9 cellular contexts compared by ENCODE assay signal in the genomic region with DNA sequence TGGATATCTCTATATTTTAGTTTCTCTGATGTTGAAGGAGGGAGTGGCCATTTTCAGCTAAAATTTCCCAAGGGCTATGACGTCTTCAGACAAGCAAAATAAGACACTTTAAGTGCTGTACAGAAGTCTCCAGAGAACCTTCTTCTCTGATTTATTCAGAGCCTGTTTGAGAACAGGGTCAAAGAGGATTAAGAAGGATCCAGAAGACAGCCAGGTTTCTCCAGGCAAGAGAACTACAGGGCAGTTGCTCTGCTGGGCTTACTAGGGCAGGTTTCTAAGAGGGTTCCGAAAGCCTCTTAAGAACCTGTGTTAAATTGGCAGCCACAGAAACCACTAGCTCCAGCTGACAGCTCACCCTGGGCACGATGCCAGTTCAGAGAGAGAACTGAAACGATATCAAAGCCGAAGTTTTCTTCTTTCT. TPM values are rescaled to one million over a fixed set of nuclear protein-coding genes. Genes with fewer than 3 reads are reported as not detected.
DNase-seq lines count a peak whose midpoint lies in the region; ATAC-seq and TF ChIP-seq lines count a peak whose summit lies in the region.
"Had no signal": no experiment of that assay in that cellular context is flagged by ENCODE, and none has a peak within 500 bp of the region (broad histone marks: within the 10 kb centered on the region; RNA-seq: fewer than 3 reads in every experiment).

No MANE protein-coding gene starts in this region.

- H3K27me3 Mint-ChIP-seq in activated naive CD8-positive, alpha-beta T cell treated with anti-CD3 and anti-CD28 coated beads, Interleukin-2, amount 10 ng/mL, durations not matched to agents 7 days and 5 days, result peaks cover 12% of the 10 kb centered on the region
- no peaks in the 10 kb centered on the region for H3K27me3 Mint-ChIP-seq in endodermal cell (ENCODE audit: insufficient read depth)

- H3K27ac Mint-ChIP-seq in activated naive CD8-positive, alpha-beta T cell treated with anti-CD3 and anti-CD28 coated beads, Interleukin-2, amount 10 ng/mL, durations not matched to agents 7 days and 5 days, result peak overlapping the region; percentile 1
- H3K27ac Mint-ChIP-seq in endodermal cell, result no peak overlapping the region

- no peak overlapping the region for H3K9ac ChIP-seq in endodermal cell (ENCODE audit: extremely low read depth, low read length, poor library complexity, severe bottlenecking)

- H3K9me3 Mint-ChIP-seq in activated naive CD8-positive, alpha-beta T cell treated with anti-CD3 and anti-CD28 coated beads, Interleukin-2, amount 10 ng/mL, durations not matched to agents 7 days and 5 days, result peaks cover 5% of the 10 kb centered on the region
- H3K9me3 Mint-ChIP-seq in endodermal cell, result no peaks in the 10 kb centered on the region

- peak; percentile 98 for ATAC-seq in GM21367 (IDR thresholded peaks at IDR 0.05; ENCODE audit: unreplicated experiment)
- ATAC-seq in SK-N-SH treated with all-trans-retinoic acid at 6 μM for 48 hours, result peak; percentile 71
- peak; percentile 87 for ATAC-seq in activated naive CD8-positive, alpha-beta T cell treated with anti-CD3 and anti-CD28 coated beads, Interleukin-2, amount 10 ng/mL, durations not matched to agents 7 days and 5 days (ENCODE audit: low read depth)

- TF ChIP-seq CTCF in right atrium auricular region (IDR thresholded peaks at IDR 0.05) (no peak), endodermal cell (conservative IDR thresholded peaks at IDR 0.05) (no peak)

- H3K27ac ChIP-seq in right atrium auricular region (peak overlapping the region; percentile 79 to 80), endodermal cell (ENCODE audit: low read depth, low read length) (no peak overlapping the region)

- peak overlapping the region; percentile 35 to 50 for H3K4me3 ChIP-seq in right atrium auricular region
- no peak overlapping the region for H3K4me3 ChIP-seq in endodermal cell (ENCODE audit: low read length)

- H3K27me3 ChIP-seq in right atrium auricular region (no peaks in the 10 kb centered on the region), endodermal cell (ENCODE audit: control insufficient read depth, insufficient read depth, low read length, poor library complexity, severe bottlenecking) (no peaks in the 10 kb centered on the region)

- peak overlapping the region; percentile 51 for H3K4me3 Mint-ChIP-seq in activated naive CD8-positive, alpha-beta T cell treated with anti-CD3 and anti-CD28 coated beads, Interleukin-2, amount 10 ng/mL, durations not matched to agents 7 days and 5 days
- H3K4me3 Mint-ChIP-seq in endodermal cell, result no peak overlapping the region

- DNase-seq in D341Med (ENCODE audit: low spot score), result peak; percentile 75
- DNase-seq in HT1080 (ENCODE audit: low read depth), result peak; percentile 78
- DNase-seq in activated naive CD8-positive, alpha-beta T cell treated with anti-CD3 and anti-CD28 coated beads, Interleukin-2, amount 10 ng/mL, durations not matched to agents 7 days and 5 days, result peak; percentile 55
- peak; percentile 91 for DNase-seq in right atrium auricular region (ENCODE audit: low spot score)
- DNase-seq in stimulated activated CD4-positive, alpha-beta T cell treated with anti-CD3 and anti-CD28 coated beads, Interleukin-12 subunit alpha, Interleukin-12 subunit beta, amount 100 ng/mL, for 4 hours, result peak; percentile 63
- DNase-seq in endodermal cell, result no peak

- POLR2A ChIA-PET in activated naive CD8-positive, alpha-beta T cell treated with anti-CD3 and anti-CD28 coated beads, Interleukin-2, amount 10 ng/mL, durations not matched to agents 7 days and 5 days (lab: Charles Lee), result interaction anchor here (1.1 to 1.4 kb wide), 2 partner anchors 77 to 113 kb away, joined by 3 read pairs; a partner anchor contains a TSS

- H3K36me3 ChIP-seq in right atrium auricular region (no peaks in the 10 kb centered on the region), endodermal cell (ENCODE audit: control insufficient read depth, insufficient read depth, low read length) (no peaks in the 10 kb centered on the region)

- H3K36me3 Mint-ChIP-seq in activated naive CD8-positive, alpha-beta T cell treated with anti-CD3 and anti-CD28 coated beads, Interleukin-2, amount 10 ng/mL, durations not matched to agents 7 days and 5 days, result peaks cover 12% of the 10 kb centered on the region
- no peaks in the 10 kb centered on the region for H3K36me3 Mint-ChIP-seq in endodermal cell (ENCODE audit: low read depth)

- peaks cover 15% of the 10 kb centered on the region for H3K4me1 Mint-ChIP-seq in activated naive CD8-positive, alpha-beta T cell treated with anti-CD3 and anti-CD28 coated beads, Interleukin-2, amount 10 ng/mL, durations not matched to agents 7 days and 5 days
- H3K4me1 Mint-ChIP-seq in endodermal cell, result no peaks in the 10 kb centered on the region

- 85 to 93% methylated on average over 4 to 5 of the region's 5 CpGs for WGBS in endodermal cell (ENCODE audit: insufficient coverage in 1 of 2, insufficient read length in 1 of 2), 2 experiments

- H3K4me1 ChIP-seq in right atrium auricular region, result peaks cover 0 to 21% of the 10 kb centered on the region in 2 donors
- H3K4me1 ChIP-seq in endodermal cell (ENCODE audit: control insufficient read depth, insufficient read depth, low read length), result no peaks in the 10 kb centered on the region

- H3K9me3 ChIP-seq in right atrium auricular region, result no peaks in the 10 kb centered on the region
- H3K9me3 ChIP-seq in endodermal cell (ENCODE audit: control insufficient read depth, low read length), result no peaks in the 10 kb centered on the region

TF ChIP-seq in SK-N-SH treated with all-trans-retinoic acid at 6 μM for 48 hours, 23 proteins besides CTCF, POLR2A, EP300 and RAD21:
- TF ChIP-seq ISL1 (CRISPR knock-in tag; IDR thresholded peaks at IDR 0.05), result 0 out of 2 replicates have a peak, but pooled peaks have one; percentile 25
- TF ChIP-seq, protein P1, sequence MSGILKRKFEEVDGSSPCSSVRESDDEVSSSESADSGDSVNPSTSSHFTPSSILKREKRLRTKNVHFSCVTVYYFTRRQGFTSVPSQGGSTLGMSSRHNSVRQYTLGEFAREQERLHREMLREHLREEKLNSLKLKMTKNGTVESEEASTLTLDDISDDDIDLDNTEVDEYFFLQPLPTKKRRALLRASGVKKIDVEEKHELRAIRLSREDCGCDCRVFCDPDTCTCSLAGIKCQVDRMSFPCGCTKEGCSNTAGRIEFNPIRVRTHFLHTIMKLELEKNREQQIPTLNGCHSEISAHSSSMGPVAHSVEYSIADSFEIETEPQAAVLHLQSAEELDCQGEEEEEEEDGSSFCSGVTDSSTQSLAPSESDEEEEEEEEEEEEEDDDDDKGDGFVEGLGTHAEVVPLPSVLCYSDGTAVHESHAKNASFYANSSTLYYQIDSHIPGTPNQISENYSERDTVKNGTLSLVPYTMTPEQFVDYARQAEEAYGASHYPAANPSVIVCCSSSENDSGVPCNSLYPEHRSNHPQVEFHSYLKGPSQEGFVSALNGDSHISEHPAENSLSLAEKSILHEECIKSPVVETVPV (CRISPR knock-in tag; IDR thresholded peaks at IDR 0.05), result no peak
- TF ChIP-seq SNAI2 (CRISPR knock-in tag; IDR thresholded peaks at IDR 0.05), result no peak
- no peak for TF ChIP-seq ZNF70 (CRISPR knock-in tag; IDR thresholded peaks at IDR 0.05)

RNA-seq across cellular contexts. Expression of a gene that starts 1.2 kb away (rescaled TPM):
- 0.23 and 0.90 TPM in 2 replicates for total RNA-seq in HT1080 (2014; rRNA removed; shearing (Covaris generic))
- polyA plus RNA-seq in HT1080 (2015; cell fraction: cytosol; rRNA removed), result 0.11 and 0.14 TPM in 2 replicates
- 0.15 TPM in 1 of 2 replicates, not detected in the other for polyA plus RNA-seq in HT1080 (2015; cell fraction: nucleus; rRNA removed)
- total RNA-seq in activated naive CD8-positive, alpha-beta T cell treated with anti-CD3 and anti-CD28 coated beads, Interleukin-2, amount 10 ng/mL, durations not matched to agents 7 days and 5 days, result under 1 TPM; 0.44 to 0.60 TPM
- 100 to 1,000 TPM; 287 to 454 TPM for total RNA-seq in right atrium auricular region
- not detected for total RNA-seq in endodermal cell
- 1.2 TPM for polyA plus RNA-seq in endodermal cell (2013, experiment 1 of 2)
- not detected for polyA plus RNA-seq in endodermal cell (2013, experiment 2 of 2)
- total RNA-seq: activated CD8-positive, alpha-beta memory T cell treated with anti-CD3 and anti-CD28 coated beads for 36 hours had no signal

RNA-seq across cellular contexts. Expression of a gene that starts 41.1 kb away (rescaled TPM):
- total RNA-seq in HT1080 (2014; rRNA removed; shearing (Covaris generic)), result not detected in 2 replicates
- not detected in 2 replicates for polyA plus RNA-seq in HT1080 (2015; cell fraction: cytosol; rRNA removed)
- polyA plus RNA-seq in HT1080 (2015; cell fraction: nucleus; rRNA removed), result not detected in 2 replicates
- total RNA-seq in activated naive CD8-positive, alpha-beta T cell treated with anti-CD3 and anti-CD28 coated beads, Interleukin-2, amount 10 ng/mL, durations not matched to agents 7 days and 5 days, result not detected
- total RNA-seq in right atrium auricular region (10 to 100 TPM; 12.1 to 25.9 TPM), endodermal cell (not detected)
- polyA plus RNA-seq in endodermal cell (2013, experiment 1 of 2), result 1.1 TPM
- polyA plus RNA-seq in endodermal cell (2013, experiment 2 of 2), result 0.87 TPM
- total RNA-seq: activated CD8-positive, alpha-beta memory T cell treated with anti-CD3 and anti-CD28 coated beads for 36 hours had no signal

RNA-seq across cellular contexts. Expression of a gene that starts 53.9 kb away (rescaled TPM):
- total RNA-seq in HT1080 (2014; rRNA removed; shearing (Covaris generic)), result 0.03 TPM in 1 of 2 replicates, not detected in the other
- polyA plus RNA-seq in HT1080 (2015; cell fraction: cytosol; rRNA removed), result 0.11 TPM in 1 of 2 replicates, not detected in the other
- polyA plus RNA-seq in HT1080 (2015; cell fraction: nucleus; rRNA removed), result not detected in 2 replicates
- total RNA-seq in activated naive CD8-positive, alpha-beta T cell treated with anti-CD3 and anti-CD28 coated beads, Interleukin-2, amount 10 ng/mL, durations not matched to agents 7 days and 5 days, result 10 to 100 TPM; 10.1 to 11.8 TPM
- total RNA-seq in right atrium auricular region (under 1 TPM; 0.31 to 0.70 TPM), endodermal cell (under 1 TPM; 0.15 to 0.22 TPM)
- polyA plus RNA-seq in endodermal cell (2013, experiment 1 of 2), result 0.11 TPM
- not detected for polyA plus RNA-seq in endodermal cell (2013, experiment 2 of 2)

Comparison
In these comparisons a context has a peak if more than half of its experiments do, and no peak if none do; other contexts are left out.
1. RNA of a gene that starts 1.2 kb away (total RNA-seq): 287 to 454 TPM in right atrium auricular region; 0.23 to 0.90 TPM in HT1080, 0.44 to 0.60 TPM in activated naive CD8-positive, alpha-beta T cell treated with anti-CD3 and anti-CD28 coated beads, Interleukin-2, amount 10 ng/mL, durations not matched to agents 7 days and 5 days and not detected in endodermal cell; every median in the first group is over 100 times any median in the second.
2. RNA of a gene that starts 41.1 kb away (total RNA-seq): 12.1 to 25.9 TPM in right atrium auricular region; not detected in endodermal cell, not detected in HT1080 and not detected in activated naive CD8-positive, alpha-beta T cell treated with anti-CD3 and anti-CD28 coated beads, Interleukin-2, amount 10 ng/mL, durations not matched to agents 7 days and 5 days; every median in the first group is over 10 times any median in the second.
3. RNA of a gene that starts 53.9 kb away (total RNA-seq): 10.1 to 11.8 TPM in activated naive CD8-positive, alpha-beta T cell treated with anti-CD3 and anti-CD28 coated beads, Interleukin-2, amount 10 ng/mL, durations not matched to agents 7 days and 5 days; 0.31 to 0.70 TPM in right atrium auricular region, 0.15 to 0.22 TPM in endodermal cell and 0.03 TPM in HT1080; every median in the first group is over 4 times any median in the second.
4. Peak in every context shown above with its lines, with median percentiles within 50 percentile points of each other: ATAC-seq.